Comparison of ENCODE assay signal across 2 cellular contexts in the genomic region with DNA sequence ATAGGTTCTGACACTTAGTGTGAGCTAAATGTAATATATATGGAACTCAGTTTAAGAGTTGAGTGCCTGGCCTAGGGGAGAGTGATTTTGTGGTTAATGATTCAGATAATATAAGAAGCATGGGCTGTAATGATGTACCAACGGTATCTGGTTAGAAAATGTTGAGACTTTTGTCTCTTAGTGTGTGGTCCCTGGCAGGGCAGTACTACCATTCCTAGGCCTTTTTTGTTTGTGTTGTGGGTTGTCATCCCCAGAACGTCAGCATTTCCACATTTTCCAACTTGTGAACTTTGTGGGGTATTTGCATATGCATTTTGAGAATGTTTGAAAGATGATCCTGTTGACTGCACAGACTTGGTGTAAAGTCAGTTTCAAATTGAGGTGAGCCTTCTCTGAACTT.
TF ChIP-seq lines count a peak whose summit lies in the region.

No MANE protein-coding gene starts in this region.

TF ChIP-seq in IMR-90, 13 proteins besides CTCF, POLR2A, EP300 and RAD21:
- TF ChIP-seq, protein P1, sequence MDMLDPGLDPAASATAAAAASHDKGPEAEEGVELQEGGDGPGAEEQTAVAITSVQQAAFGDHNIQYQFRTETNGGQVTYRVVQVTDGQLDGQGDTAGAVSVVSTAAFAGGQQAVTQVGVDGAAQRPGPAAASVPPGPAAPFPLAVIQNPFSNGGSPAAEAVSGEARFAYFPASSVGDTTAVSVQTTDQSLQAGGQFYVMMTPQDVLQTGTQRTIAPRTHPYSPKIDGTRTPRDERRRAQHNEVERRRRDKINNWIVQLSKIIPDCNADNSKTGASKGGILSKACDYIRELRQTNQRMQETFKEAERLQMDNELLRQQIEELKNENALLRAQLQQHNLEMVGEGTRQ (IDR thresholded peaks at IDR 0.05; ENCODE audit: low read depth, low read length) = no peak
- peak; percentile 54 for TF ChIP-seq MAFK (IDR thresholded peaks at IDR 0.05; ENCODE audit: low read depth, low read length)
TF ChIP-seq in IMR-90: peak in this region for 1.

TF ChIP-seq in HEK293T, 16 proteins besides CTCF, POLR2A, EP300 and RAD21 (continued from another document):
- TF ChIP-seq, protein P2, sequence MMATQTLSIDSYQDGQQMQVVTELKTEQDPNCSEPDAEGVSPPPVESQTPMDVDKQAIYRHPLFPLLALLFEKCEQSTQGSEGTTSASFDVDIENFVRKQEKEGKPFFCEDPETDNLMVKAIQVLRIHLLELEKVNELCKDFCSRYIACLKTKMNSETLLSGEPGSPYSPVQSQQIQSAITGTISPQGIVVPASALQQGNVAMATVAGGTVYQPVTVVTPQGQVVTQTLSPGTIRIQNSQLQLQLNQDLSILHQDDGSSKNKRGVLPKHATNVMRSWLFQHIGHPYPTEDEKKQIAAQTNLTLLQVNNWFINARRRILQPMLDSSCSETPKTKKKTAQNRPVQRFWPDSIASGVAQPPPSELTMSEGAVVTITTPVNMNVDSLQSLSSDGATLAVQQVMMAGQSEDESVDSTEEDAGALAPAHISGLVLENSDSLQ (IDR thresholded peaks at IDR 0.05) = no peak
- TF ChIP-seq ZNF384 (IDR thresholded peaks at IDR 0.05) = no peak
- TF ChIP-seq SUZ12 (IDR thresholded peaks at IDR 0.05) = no peak
- TF ChIP-seq BHLHE40 (IDR thresholded peaks at IDR 0.05; ENCODE audit: borderline replicate concordance) = no peak
